Comparison of ENCODE assay signal across 8 cellular contexts in the genomic region with DNA sequence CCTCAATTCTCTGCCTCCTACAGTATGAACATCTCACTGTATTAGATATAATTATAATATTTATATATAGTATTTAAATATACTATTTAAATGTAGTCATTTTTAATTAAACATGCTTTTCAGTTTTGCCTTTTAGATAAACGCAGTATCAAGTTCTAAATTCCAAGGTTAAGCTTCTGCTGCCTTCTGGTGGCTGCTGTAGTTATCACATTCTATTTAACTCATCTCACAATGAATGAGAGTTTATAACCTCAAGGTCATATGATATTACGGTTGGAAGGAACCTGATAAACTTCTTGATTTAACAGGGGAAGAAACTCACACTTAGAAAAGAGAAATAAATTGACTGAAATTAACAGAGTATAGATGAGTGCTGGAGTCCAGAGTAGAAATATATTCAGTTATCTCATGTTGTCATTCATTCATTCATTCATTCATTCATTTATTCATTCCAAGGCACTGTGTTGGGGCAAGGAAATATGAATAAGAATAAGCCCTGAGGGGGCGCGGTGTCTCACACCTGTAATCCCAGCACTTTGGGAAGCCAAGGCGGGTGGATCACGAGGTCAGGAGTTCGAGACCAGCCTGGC. TPM values are rescaled to one million over a fixed set of nuclear protein-coding genes. Genes with fewer than 3 reads are reported as not detected.
DNase-seq lines count a peak whose midpoint lies in the region; ATAC-seq, FAIRE-seq and TF ChIP-seq lines count a peak whose summit lies in the region.

No MANE protein-coding gene starts in this region.

- no peaks in the 10 kb centered on the region for H3K9me3 Mint-ChIP-seq in activated T-helper 2 cell treated with anti-CD3 and anti-CD28 coated beads, Interferon-gamma antibody, Interleukin-2, Interleukin-4, amounts not matched to agents 10 μg/mL and 5 μg/mL and 100 μg/mL, durations not matched to agents 14 hours and 24 hours and 36 hours

- H3K27me3 Mint-ChIP-seq in activated T-helper 2 cell treated with anti-CD3 and anti-CD28 coated beads, Interferon-gamma antibody, Interleukin-2, Interleukin-4, amounts not matched to agents 10 μg/mL and 5 μg/mL and 100 μg/mL, durations not matched to agents 14 hours and 24 hours and 36 hours (ENCODE audit: low read depth), result peaks cover 9% of the 10 kb centered on the region

- peak; percentile 47 for TF ChIP-seq CTCF in BJ (IDR thresholded peaks at IDR 0.05; ENCODE audit: insufficient read depth, low read depth, low read length)
- peak; percentile 48 for TF ChIP-seq CTCF in WERI-Rb-1 (IDR thresholded peaks at IDR 0.05; ENCODE audit: low read depth, low read length)
- peak; percentile 62 for TF ChIP-seq CTCF in fibroblast of villous mesenchyme (IDR thresholded peaks at IDR 0.05; ENCODE audit: insufficient read depth, low read depth, low read length)
- peak; percentile 71 for TF ChIP-seq CTCF in psoas muscle (IDR thresholded peaks at IDR 0.05)

- H3K36me3 ChIP-seq in BJ (ENCODE audit: control insufficient read depth, insufficient read depth, low read length), result no peaks in the 10 kb centered on the region
- no peaks in the 10 kb centered on the region for H3K36me3 ChIP-seq in WERI-Rb-1
- no peaks in the 10 kb centered on the region for H3K36me3 ChIP-seq in psoas muscle (ENCODE audit: insufficient read depth in 1 of 2, low read depth in 1 of 2)

- H3K4me3 Mint-ChIP-seq in activated T-helper 2 cell treated with anti-CD3 and anti-CD28 coated beads, Interferon-gamma antibody, Interleukin-2, Interleukin-4, amounts not matched to agents 10 μg/mL and 5 μg/mL and 100 μg/mL, durations not matched to agents 14 hours and 24 hours and 36 hours (ENCODE audit: low read depth), result no peak overlapping the region

- no peaks in the 10 kb centered on the region for H3K4me1 ChIP-seq in psoas muscle

- H3K27ac ChIP-seq in WERI-Rb-1 (no peak overlapping the region), psoas muscle (no peak overlapping the region)

- DNase-seq in BJ (ENCODE audit: low read depth) (no peak), GM12891 (ENCODE audit: insufficient read length, low spot score) (no peak), NCI-H1694 treated with DMSO at 0.1 percent for 48 hours (lab: John Stamatoyannopoulos, UW) (peak; percentile 48), WERI-Rb-1 (peak; percentile 17), fibroblast of villous mesenchyme (ENCODE audit: low read depth) (peak; percentile 40), psoas muscle (no peak)
- DNase-seq in activated T-helper 2 cell treated with anti-CD3 and anti-CD28 coated beads, Interferon-gamma antibody, Interleukin-2, Interleukin-4, amounts not matched to agents 10 μg/mL and 5 μg/mL and 100 μg/mL, durations not matched to agents 14 hours and 24 hours and 36 hours (ENCODE audit: low spot score), result no peak

- H3K4me3 ChIP-seq in BJ (ENCODE audit: low read depth, low read length) (no peak overlapping the region), WERI-Rb-1 (ENCODE audit: low read depth, low read length) (no peak overlapping the region), fibroblast of villous mesenchyme (ENCODE audit: low read depth, low read length) (no peak overlapping the region), psoas muscle (no peak overlapping the region)

- no peaks in the 10 kb centered on the region for H3K36me3 Mint-ChIP-seq in activated T-helper 2 cell treated with anti-CD3 and anti-CD28 coated beads, Interferon-gamma antibody, Interleukin-2, Interleukin-4, amounts not matched to agents 10 μg/mL and 5 μg/mL and 100 μg/mL, durations not matched to agents 14 hours and 24 hours and 36 hours (ENCODE audit: low read depth)

- CTCF ChIA-PET in BJ (lab: Yijun Ruan, JAX), result interaction anchor here (0.6 to 2.6 kb wide), 5 partner anchors 14 to 426 kb away, joined by 3 to 14 read pairs (median 4); no protein-coding TSS in a partner anchor

- ATAC-seq in psoas muscle, result peak in 3 of 4 donors; percentile 57 to 76 (median 58)
- no peak for ATAC-seq in GM21619 (IDR thresholded peaks at IDR 0.05; ENCODE audit: unreplicated experiment)

- TF ChIP-seq POLR2A in GM12891 (IDR thresholded peaks at IDR 0.05; ENCODE audit: low read depth, low read length), result no peak

- no peak overlapping the region for H3K27ac Mint-ChIP-seq in activated T-helper 2 cell treated with anti-CD3 and anti-CD28 coated beads, Interferon-gamma antibody, Interleukin-2, Interleukin-4, amounts not matched to agents 10 μg/mL and 5 μg/mL and 100 μg/mL, durations not matched to agents 14 hours and 24 hours and 36 hours

- peaks cover 11% of the 10 kb centered on the region for H3K4me1 Mint-ChIP-seq in activated T-helper 2 cell treated with anti-CD3 and anti-CD28 coated beads, Interferon-gamma antibody, Interleukin-2, Interleukin-4, amounts not matched to agents 10 μg/mL and 5 μg/mL and 100 μg/mL, durations not matched to agents 14 hours and 24 hours and 36 hours (ENCODE audit: low read depth)

- H3K27me3 ChIP-seq in BJ (ENCODE audit: control insufficient read depth, insufficient read depth, low read length) (no peaks in the 10 kb centered on the region), WERI-Rb-1 (ENCODE audit: insufficient read depth, low read depth, severe bottlenecking) (no peaks in the 10 kb centered on the region), psoas muscle (ENCODE audit: insufficient read depth in 3 of 3, low read length in 2 of 3) (no peaks in the 10 kb centered on the region)

- POLR2A ChIA-PET in BJ (lab: Charles Lee), result no interaction called here

- H3K9me3 ChIP-seq in WERI-Rb-1 (ENCODE audit: severe bottlenecking), result no peaks in the 10 kb centered on the region
- H3K9me3 ChIP-seq in psoas muscle, result no peaks in the 10 kb centered on the region

- intact Hi-C loops in psoas muscle (cut with DNase I), result loop anchor here (2.0 to 5.0 kb wide), 4 partner anchors 34 to 427 kb away; no protein-coding TSS in a partner anchor
- intact Hi-C loops in activated T-helper 2 cell treated with anti-CD3 and anti-CD28 coated beads, Interferon-gamma antibody, Interleukin-2, Interleukin-4, amounts not matched to agents 10 μg/mL and 5 μg/mL and 100 μg/mL, durations not matched to agents 14 hours and 24 hours and 36 hours (cut with micrococcal nuclease), result loop anchor here (1.0 kb wide), 2 partner anchors 34 to 426 kb away; no protein-coding TSS in a partner anchor

- FAIRE-seq in GM12891 (lab: Jason Lieb, UNC), result peak; percentile 54

- WGBS in psoas muscle, 3 donors, result 61 to 68% (median 64%) methylated on average over 7 of the region's 7 CpGs

TF ChIP-seq in GM12891, 5 proteins besides CTCF, POLR2A, EP300 and RAD21:
- no peak for TF ChIP-seq SPI1 (IDR thresholded peaks at IDR 0.05; ENCODE audit: low read depth, low read length)
- no peak for TF ChIP-seq TAF1 (IDR thresholded peaks at IDR 0.05; ENCODE audit: low read depth, low read length)
- no peak for TF ChIP-seq POLR2AphosphoS5 (IDR thresholded peaks at IDR 0.05; ENCODE audit: low read depth, low read length)
- TF ChIP-seq PAX5 (IDR thresholded peaks at IDR 0.05; ENCODE audit: insufficient read depth, low read length, severe bottlenecking), result no peak
- TF ChIP-seq POU2F2 (IDR thresholded peaks at IDR 0.05; ENCODE audit: low read depth, low read length), result no peak
TF ChIP-seq in GM12891: peak in this region for 0.

RNA-seq across cellular contexts. Expression of a gene that starts 31.9 kb away (rescaled TPM):
- polyA plus RNA-seq in BJ (2011; rRNA removed) (not detected in 2 replicates), psoas muscle (under 1 TPM in 1 of 3 donors, not detected in 2; 0.13 TPM)
- polyA minus RNA-seq in BJ (2011; rRNA and poly(A)+ RNA removed), result not detected in 2 replicates
- polyA plus RNA-seq in GM12891 (2012; ENCODE audit: low read depth, missing spikeins), result 0.21 TPM
- total RNA-seq in fibroblast of villous mesenchyme (not detected in 2 replicates), psoas muscle (under 1 TPM in 1 of 4 donors, not detected in 3; 0.11 TPM)
- not detected in 2 replicates for total RNA-seq in activated T-helper 2 cell treated with anti-CD3 and anti-CD28 coated beads, Interferon-gamma antibody, Interleukin-2, Interleukin-4, amounts not matched to agents 10 μg/mL and 5 μg/mL and 100 μg/mL, durations not matched to agents 14 hours and 24 hours and 36 hours

Comparison
In these comparisons a context has a peak if more than half of its experiments do, and no peak if none do; other contexts are left out.
1. DNase-seq: peak in NCI-H1694 treated with DMSO at 0.1 percent for 48 hours (single experiment), WERI-Rb-1 (single experiment) and fibroblast of villous mesenchyme (single experiment); none in BJ (single experiment), GM12891 (single experiment), psoas muscle (0 of 2) and activated T-helper 2 cell treated with anti-CD3 and anti-CD28 coated beads, Interferon-gamma antibody, Interleukin-2, Interleukin-4, amounts not matched to agents 10 μg/mL and 5 μg/mL and 100 μg/mL, durations not matched to agents 14 hours and 24 hours and 36 hours (single experiment).
2. Peak in every context shown above with its lines, with median percentiles within 50 percentile points of each other: CTCF ChIP-seq.